In genomic region chr13:30816733-30817132, GRCh38 we compare ENCODE assay signal across 2 cellular contexts.
A peak's percentile ranks its signal among the peaks of the same experiment; 100 is the strongest.
TF ChIP-seq lines count a peak whose summit lies in the region.

No MANE protein-coding gene starts in this region.

TF ChIP-seq in IMR-90, 13 proteins besides CTCF, POLR2A, EP300 and RAD21:
- no peak for TF ChIP-seq RFX5 (IDR thresholded peaks at IDR 0.05; ENCODE audit: low read depth, low read length)

TF ChIP-seq in HepG2, 621 proteins besides CTCF, POLR2A, EP300 and RAD21:
- TF ChIP-seq, protein P1, sequence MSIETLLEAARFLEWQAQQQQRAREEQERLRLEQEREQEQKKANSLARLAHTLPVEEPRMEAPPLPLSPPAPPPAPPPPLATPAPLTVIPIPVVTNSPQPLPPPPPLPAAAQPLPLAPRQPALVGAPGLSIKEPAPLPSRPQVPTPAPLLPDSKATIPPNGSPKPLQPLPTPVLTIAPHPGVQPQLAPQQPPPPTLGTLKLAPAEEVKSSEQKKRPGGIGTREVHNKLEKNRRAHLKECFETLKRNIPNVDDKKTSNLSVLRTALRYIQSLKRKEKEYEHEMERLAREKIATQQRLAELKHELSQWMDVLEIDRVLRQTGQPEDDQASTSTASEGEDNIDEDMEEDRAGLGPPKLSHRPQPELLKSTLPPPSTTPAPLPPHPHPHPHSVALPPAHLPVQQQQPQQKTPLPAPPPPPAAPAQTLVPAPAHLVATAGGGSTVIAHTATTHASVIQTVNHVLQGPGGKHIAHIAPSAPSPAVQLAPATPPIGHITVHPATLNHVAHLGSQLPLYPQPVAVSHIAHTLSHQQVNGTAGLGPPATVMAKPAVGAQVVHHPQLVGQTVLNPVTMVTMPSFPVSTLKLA (IDR thresholded peaks at IDR 0.05), result 0 out of 2 replicates have a peak, but pooled peaks have one; percentile 16
- no peak for TF ChIP-seq ZNF407 (CRISPR knock-in tag; IDR thresholded peaks at IDR 0.05; ENCODE audit: not compliant biosample characterization)
- TF ChIP-seq SNAPC2 (CRISPR knock-in tag; IDR thresholded peaks at IDR 0.05), result no peak
